In the genomic region with DNA sequence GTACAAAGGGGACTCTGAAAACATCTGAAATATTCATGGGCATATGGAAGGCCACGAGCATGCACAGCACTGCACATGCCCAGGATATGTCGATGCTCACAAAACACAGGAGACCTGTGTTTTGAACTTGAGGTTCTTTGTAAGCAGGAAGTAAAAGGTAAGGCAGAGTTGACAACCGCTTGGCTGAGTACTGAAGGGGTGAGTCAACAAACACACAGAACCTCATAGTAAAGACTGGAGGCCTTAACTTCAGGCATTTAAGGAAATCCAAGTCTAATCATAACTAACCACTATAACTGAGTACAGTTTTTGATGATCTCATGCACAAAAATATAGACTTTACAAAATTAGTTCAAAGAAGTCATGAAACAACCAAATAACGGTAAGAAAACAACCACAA, we compare ENCODE assay signal across 19 cellular contexts.
DNase-seq lines count a peak whose midpoint lies in the region; ATAC-seq lines count a peak whose summit lies in the region.
"Had no signal": no experiment of that assay in that cellular context is flagged by ENCODE, and none has a peak within 500 bp of the region (broad histone marks: within the 10 kb centered on the region; RNA-seq: fewer than 3 reads in every experiment).

No MANE protein-coding gene starts in this region.

- ATAC-seq in GM19452 (IDR thresholded peaks at IDR 0.05; ENCODE audit: unreplicated experiment) (no peak), HG03045 (IDR thresholded peaks at IDR 0.05; ENCODE audit: unreplicated experiment) (no peak)
- ATAC-seq: left ventricle myocardium superior had no signal

- peak; percentile 9 for DNase-seq in EL
- DNase-seq in LoVo (ENCODE audit: low spot score): peak; percentile 49
- peak; percentile 27 for DNase-seq in amniotic epithelial cell (ENCODE audit: low read depth)
- peak; percentile 81 for DNase-seq in kidney tubule cell (ENCODE audit: low spot score)
- DNase-seq in NCI-H345 treated with DMSO at 0.1 percent for 48 hours (lab: John Stamatoyannopoulos, UW; ENCODE audit: unreplicated experiment): no peak
- no peak for DNase-seq in DMS153 treated with DMSO at 0.1 percent for 48 hours (lab: John Stamatoyannopoulos, UW; ENCODE audit: unreplicated experiment)
- DNase-seq: activated CD4-positive, alpha-beta memory T cell treated with anti-CD3 and anti-CD28 coated beads for 36 hours; activated naive CD4-positive, alpha-beta T cell; cerebellar nuclear complex; DMS153; effector memory CD4-positive, alpha-beta T cell; head of caudate nucleus; left ventricle myocardium superior; NCI-H1694; NCI-H774; small intestine; tibial artery had no signal

Comparison
In these comparisons a context has a peak if more than half of its experiments do, and no peak if none do; other contexts are left out.
1. DNase-seq: peak in EL (single experiment), LoVo (single experiment), amniotic epithelial cell (single experiment) and kidney tubule cell (single experiment); none in NCI-H345 treated with DMSO at 0.1 percent for 48 hours (single experiment) and DMS153 treated with DMSO at 0.1 percent for 48 hours (single experiment).